19 cellular contexts compared by ENCODE assay signal in genomic region chr7:151399906-151400305, GRCh38. TPM values are rescaled to one million over a fixed set of nuclear protein-coding genes. Genes with fewer than 3 reads are reported as not detected.
"Had no signal": no experiment of that assay in that cellular context is flagged by ENCODE, and none has a peak within 500 bp of the region (broad histone marks: within the 10 kb centered on the region; RNA-seq: fewer than 3 reads in every experiment).

No MANE protein-coding gene starts in this region.

- H3K27me3 Mint-ChIP-seq: activated CD8-positive, alpha-beta memory T cell treated with anti-CD3 and anti-CD28 coated beads, Interleukin-2, amount 10 ng/mL, durations not matched to agents 7 days and 5 days; activated naive CD4-positive, alpha-beta T cell treated with anti-CD3 and anti-CD28 coated beads, Interleukin-2, amount 50 U/mL, for 24 hours; activated T-cell treated with anti-CD3 and anti-CD28 coated beads, Interleukin-2, amount 50 U/mL, for 24 hours; natural killer cell treated with Interleukin-12 subunit alpha and Interleukin-12 subunit beta and Interleukin-15 and Interleukin-18, amount 100 ng/mL, for 72 hours; stimulated activated naive CD8-positive, alpha-beta T cell treated with anti-CD3 and anti-CD28 coated beads, Interleukin-15, amount 100 ng/mL, for 72 hours had no signal

- H3K36me3 Mint-ChIP-seq: activated CD8-positive, alpha-beta memory T cell treated with anti-CD3 and anti-CD28 coated beads, Interleukin-2, amount 10 ng/mL, durations not matched to agents 7 days and 5 days; activated naive CD4-positive, alpha-beta T cell treated with anti-CD3 and anti-CD28 coated beads, Interleukin-2, amount 50 U/mL, for 24 hours; natural killer cell treated with Interleukin-12 subunit alpha and Interleukin-12 subunit beta and Interleukin-15 and Interleukin-18, amount 100 ng/mL, for 72 hours had no signal

- H3K9me3 ChIP-seq: thoracic aorta had no signal

- H3K4me3 ChIP-seq: hepatocyte, lung, thoracic aorta had no signal

- H3K27ac Mint-ChIP-seq: activated CD8-positive, alpha-beta memory T cell treated with anti-CD3 and anti-CD28 coated beads, Interleukin-2, amount 10 ng/mL, durations not matched to agents 7 days and 5 days; activated naive CD4-positive, alpha-beta T cell treated with anti-CD3 and anti-CD28 coated beads, Interleukin-2, amount 50 U/mL, for 24 hours; activated T-cell treated with anti-CD3 and anti-CD28 coated beads, Interleukin-2, amount 50 U/mL, for 24 hours; natural killer cell treated with Interleukin-12 subunit alpha and Interleukin-12 subunit beta and Interleukin-15 and Interleukin-18, amount 100 ng/mL, for 72 hours; stimulated activated naive CD8-positive, alpha-beta T cell treated with anti-CD3 and anti-CD28 coated beads, Interleukin-15, amount 100 ng/mL, for 72 hours had no signal

- H3K79me2 ChIP-seq: hepatocyte had no signal

- H3K4me2 ChIP-seq: hepatocyte had no signal

- H3K27ac ChIP-seq: epithelial cell of prostate, hepatocyte, thoracic aorta had no signal

- H3K36me3 ChIP-seq: thoracic aorta had no signal

- DNase-seq: activated CD4-positive, alpha-beta T cell treated with anti-CD3 and anti-CD28 coated beads, Interleukin-2, amount 50 U/mL, for 4 hours; activated CD8-positive, alpha-beta memory T cell treated with anti-CD3 and anti-CD28 coated beads, Interleukin-2, amount 10 ng/mL, durations not matched to agents 7 days and 5 days; activated effector memory CD4-positive, alpha-beta T cell treated with Interleukin-2 at 50 U/mL for 16 hours; activated T-cell treated with anti-CD3 and anti-CD28 coated beads, Interleukin-2, amount 50 U/mL, for 24 hours; central memory CD4-positive, alpha-beta T cell; cortex of kidney; effector memory CD4-positive, alpha-beta T cell; kidney glomerular epithelial cell; stimulated activated CD4-positive, alpha-beta T cell treated with anti-CD3 and anti-CD28 coated beads, Interleukin-4, amount 100 ng/mL, for 24 hours; stimulated activated naive CD8-positive, alpha-beta T cell treated with anti-CD3 and anti-CD28 coated beads, Interleukin-15, amount 100 ng/mL, for 72 hours; T-helper 2 cell had no signal

- H2AFZ ChIP-seq: hepatocyte had no signal

- H3K4me1 Mint-ChIP-seq: activated naive CD4-positive, alpha-beta T cell treated with anti-CD3 and anti-CD28 coated beads, Interleukin-2, amount 50 U/mL, for 24 hours had no signal

- FAIRE-seq: urothelium cell line had no signal

- ATAC-seq: activated CD8-positive, alpha-beta memory T cell treated with anti-CD3 and anti-CD28 coated beads, Interleukin-2, amount 10 ng/mL, durations not matched to agents 7 days and 5 days; natural killer cell treated with Interleukin-12 subunit alpha and Interleukin-12 subunit beta and Interleukin-15 and Interleukin-18, amount 100 ng/mL, for 72 hours; stimulated activated naive CD8-positive, alpha-beta T cell treated with anti-CD3 and anti-CD28 coated beads, Interleukin-15, amount 100 ng/mL, for 72 hours had no signal

- H3K9me3 Mint-ChIP-seq: activated naive CD4-positive, alpha-beta T cell treated with anti-CD3 and anti-CD28 coated beads, Interleukin-2, amount 50 U/mL, for 24 hours; activated T-cell treated with anti-CD3 and anti-CD28 coated beads, Interleukin-2, amount 50 U/mL, for 24 hours; natural killer cell treated with Interleukin-12 subunit alpha and Interleukin-12 subunit beta and Interleukin-15 and Interleukin-18, amount 100 ng/mL, for 72 hours had no signal

- H3K4me3 Mint-ChIP-seq: activated CD8-positive, alpha-beta memory T cell treated with anti-CD3 and anti-CD28 coated beads, Interleukin-2, amount 10 ng/mL, durations not matched to agents 7 days and 5 days; activated naive CD4-positive, alpha-beta T cell treated with anti-CD3 and anti-CD28 coated beads, Interleukin-2, amount 50 U/mL, for 24 hours; activated T-cell treated with anti-CD3 and anti-CD28 coated beads, Interleukin-2, amount 50 U/mL, for 24 hours; natural killer cell treated with Interleukin-12 subunit alpha and Interleukin-12 subunit beta and Interleukin-15 and Interleukin-18, amount 100 ng/mL, for 72 hours; stimulated activated naive CD8-positive, alpha-beta T cell treated with anti-CD3 and anti-CD28 coated beads, Interleukin-15, amount 100 ng/mL, for 72 hours had no signal

- H3K27me3 ChIP-seq: hepatocyte had no signal

RNA-seq across cellular contexts. Expression of gene WDR86, which starts 9.9 kb away (rescaled TPM):
- total RNA-seq: natural killer cell treated with Interleukin-12 subunit alpha and Interleukin-12 subunit beta and Interleukin-15 and Interleukin-18, amount 100 ng/mL, for 72 hours; pulmonary artery endothelial cell had no signal

RNA-seq across cellular contexts. Expression of gene CRYGN, which starts 40.0 kb away (rescaled TPM):
- total RNA-seq: activated CD8-positive, alpha-beta memory T cell treated with anti-CD3 and anti-CD28 coated beads, Interleukin-2, amount 10 ng/mL, durations not matched to agents 7 days and 5 days; hepatocyte; natural killer cell treated with Interleukin-12 subunit alpha and Interleukin-12 subunit beta and Interleukin-15 and Interleukin-18, amount 100 ng/mL, for 72 hours; pulmonary artery endothelial cell had no signal
